Comparison of ENCODE assay signal across 31 cellular contexts in the genomic region with DNA sequence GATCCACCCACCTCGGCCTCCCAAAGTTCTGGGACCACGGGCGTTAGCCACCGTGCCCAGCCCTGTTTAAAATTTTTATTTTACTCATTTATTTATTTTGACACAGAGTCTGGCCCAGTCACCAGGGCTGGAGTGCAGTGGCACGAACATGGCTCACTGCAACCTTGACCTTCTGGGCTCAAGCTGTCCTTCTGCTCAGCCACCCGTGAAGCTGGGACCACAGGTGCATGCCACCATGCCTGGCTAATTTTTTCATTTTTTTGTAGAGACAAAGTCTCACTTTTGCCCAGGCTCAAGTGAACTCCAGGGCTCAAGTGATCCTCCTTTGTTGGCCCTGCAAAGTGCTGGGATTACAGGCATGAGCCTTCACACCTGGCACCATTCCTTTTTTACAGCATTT. TPM values are rescaled to one million over a fixed set of nuclear protein-coding genes. Genes with fewer than 3 reads are reported as not detected.
DNase-seq lines count a peak whose midpoint lies in the region; ATAC-seq and FAIRE-seq lines count a peak whose summit lies in the region.
"Had no signal": no experiment of that assay in that cellular context is flagged by ENCODE, and none has a peak within 500 bp of the region (broad histone marks: within the 10 kb centered on the region; RNA-seq: fewer than 3 reads in every experiment).

No MANE protein-coding gene starts in this region.

- no peaks in the 10 kb centered on the region for H3K4me1 ChIP-seq in SJCRH30
- H3K4me1 ChIP-seq: lower lobe of right lung, testis, uterus had no signal

- no peaks in the 10 kb centered on the region for H3K36me3 ChIP-seq in SJCRH30
- H3K36me3 ChIP-seq: BE2C, brain microvascular endothelial cell, heart right ventricle, lower lobe of right lung, uterus, WERI-Rb-1 had no signal

- H3K4me3 ChIP-seq in SJCRH30, result no peak overlapping the region
- H3K4me3 ChIP-seq: heart right ventricle, K562, lower lobe of right lung, testis, uterus had no signal

- H3K27me3 ChIP-seq in SJCRH30, result no peaks in the 10 kb centered on the region
- H3K27me3 ChIP-seq: BE2C, brain microvascular endothelial cell, heart right ventricle, testis, uterus had no signal

- FAIRE-seq in GM18507 (lab: Jason Lieb, UNC), result peak; percentile 12
- FAIRE-seq: frontal cortex, K562, keratinocyte had no signal

- no peak for DNase-seq in GM18507 (ENCODE audit: extremely low spot score, insufficient read length, low read depth)
- DNase-seq in M059J (ENCODE audit: low read depth), result peak; percentile 23
- peak; percentile 54 for DNase-seq in kidney tubule cell (ENCODE audit: low spot score)
- DNase-seq in SJCRH30, result no peak
- no peak for DNase-seq in ACHN
- DNase-seq in NCI-H187 (lab: John Stamatoyannopoulos, UW), result no peak
- DNase-seq: activated CD4-positive, alpha-beta T cell treated with anti-CD3 and anti-CD28 coated beads for 4 hours; amygdala; BE2C; brain microvascular endothelial cell; CD8-positive, alpha-beta T cell; DMS 273 treated with DMSO at 0.1 percent for 48 hours; H9; heart right ventricle; lower lobe of right lung; MM.1S; naive thymus-derived CD4-positive, alpha-beta T cell; NCI-H2029 treated with DMSO at 0.1 percent for 48 hours; NCI-H2227 treated with DMSO at 0.1 percent for 48 hours; NCI-H526; nucleus accumbens; stimulated activated CD8-positive, alpha-beta memory T cell treated with anti-CD3 and anti-CD28 coated beads, Interleukin-4, amount 100 ng/mL, for 48 hours; T-helper 9 cell; testis; uterus; WERI-Rb-1 had no signal

- H3K9me3 ChIP-seq in SJCRH30 (replicated peaks), result no peaks in the 10 kb centered on the region
- H3K9me3 ChIP-seq: BE2C, heart right ventricle, lower lobe of right lung, testis, uterus had no signal

- no peak overlapping the region for H3K27ac ChIP-seq in SJCRH30
- H3K27ac ChIP-seq: brain microvascular endothelial cell, lower lobe of right lung, testis, uterus, WERI-Rb-1 had no signal

- in situ Hi-C loops in ACHN (cut with HindIII; ENCODE audit: low pct_ligation_motif_present, low pct_unique_long_range_greater_than_20kb, low sequenced_read_pairs), result no loop called here

- ATAC-seq in GM19463 (IDR thresholded peaks at IDR 0.05; ENCODE audit: unreplicated experiment), result peak; percentile 63
- ATAC-seq: CD8-positive, alpha-beta T cell; heart right ventricle; K562; lower lobe of right lung; naive thymus-derived CD4-positive, alpha-beta T cell; sciatic nerve had no signal

RNA-seq across cellular contexts. Expression of gene DNAJC6, which starts 27.5 kb away (rescaled TPM):
- total RNA-seq in M059J (2014; rRNA removed; shearing (Covaris generic)), result 5.3 and 7.9 TPM in 2 replicates
- total RNA-seq in SJCRH30 (2014; rRNA removed; shearing (Covaris generic)), result 0.02 and 0.35 TPM in 2 replicates

Comparison
In these comparisons a context has a peak if more than half of its experiments do, and no peak if none do; other contexts are left out.
1. DNase-seq: peak in M059J (single experiment) and kidney tubule cell (single experiment); none in GM18507 (single experiment), SJCRH30 (0 of 2), ACHN (single experiment) and NCI-H187 (0 of 2).